9 cellular contexts compared by ENCODE assay signal in the genomic region with DNA sequence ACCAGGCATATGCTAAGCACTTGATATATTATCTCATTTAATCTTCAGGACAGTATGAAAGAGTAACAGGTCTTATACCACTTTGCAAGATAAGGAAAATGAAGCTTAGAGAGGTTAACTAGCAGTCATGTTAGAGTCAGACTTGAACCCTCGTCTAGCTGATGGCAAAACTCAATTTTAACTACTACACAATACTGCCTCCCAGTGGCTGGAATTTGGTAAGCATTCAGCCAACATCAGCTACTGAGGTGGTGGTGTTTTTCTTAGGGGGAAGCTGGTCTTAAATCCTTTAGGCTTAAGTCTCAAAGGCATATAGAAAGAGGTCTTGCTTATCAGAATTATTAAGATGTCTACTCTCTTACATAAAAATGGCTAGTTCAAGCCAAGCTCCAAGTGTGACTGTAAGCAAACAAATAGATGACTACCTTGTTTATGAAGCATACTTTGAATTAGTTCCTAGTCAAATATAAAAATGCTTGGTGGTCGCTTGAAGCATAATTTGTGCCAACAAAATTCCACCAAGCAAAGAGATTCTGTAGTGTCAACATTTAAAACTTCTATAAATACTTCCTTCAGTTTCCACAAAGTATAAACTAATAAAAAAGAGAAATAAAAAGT.
A peak's percentile ranks its signal among the peaks of the same experiment; 100 is the strongest.
DNase-seq lines count a peak whose midpoint lies in the region; ATAC-seq lines count a peak whose summit lies in the region.
"Had no signal": no experiment of that assay in that cellular context is flagged by ENCODE, and none has a peak within 500 bp of the region (broad histone marks: within the 10 kb centered on the region; RNA-seq: fewer than 3 reads in every experiment).

No MANE protein-coding gene starts in this region.

- H3K27me3 ChIP-seq in mesenchymal stem cell (ENCODE audit: control insufficient read depth in 1 of 2, insufficient read depth in 1 of 2, low read length in 2 of 2): no peaks in the 10 kb centered on the region

- no peaks in the 10 kb centered on the region for H3K4me1 Mint-ChIP-seq in activated CD4-positive, alpha-beta T cell treated with anti-CD3 and anti-CD28 coated beads for 36 hours
- H3K4me1 Mint-ChIP-seq: central memory CD8-positive, alpha-beta T cell had no signal

- no peak overlapping the region for H2AFZ ChIP-seq in mesenchymal stem cell (ENCODE audit: low read depth, low read length)

- H4K8ac ChIP-seq in mesenchymal stem cell (ENCODE audit: low read length): no peak overlapping the region

- H3K4me1 ChIP-seq in mesenchymal stem cell (ENCODE audit: control insufficient read depth, insufficient read depth, low read depth, low read length): no peaks in the 10 kb centered on the region

- no peak overlapping the region for H2BK120ac ChIP-seq in mesenchymal stem cell (ENCODE audit: low read depth, low read length)

- no peak overlapping the region for H3K23ac ChIP-seq in mesenchymal stem cell (ENCODE audit: low read length in 2 of 2)

- H3K9ac ChIP-seq in mesenchymal stem cell (ENCODE audit: low read length): no peak overlapping the region

- H3K27ac Mint-ChIP-seq in activated CD4-positive, alpha-beta T cell treated with anti-CD3 and anti-CD28 coated beads for 36 hours: no peak overlapping the region

- WGBS in mesenchymal stem cell: 14% methylated on average over 1 of the region's 2 CpGs

- peaks cover 2% of the 10 kb centered on the region for H3K9me3 Mint-ChIP-seq in activated CD4-positive, alpha-beta T cell treated with anti-CD3 and anti-CD28 coated beads for 36 hours (ENCODE audit: low read depth)

- no peak overlapping the region for H2AK5ac ChIP-seq in mesenchymal stem cell (ENCODE audit: low read length, severe bottlenecking)

- no peak overlapping the region for H4K91ac ChIP-seq in mesenchymal stem cell (ENCODE audit: low read length)

- H3K4me2 ChIP-seq in mesenchymal stem cell (ENCODE audit: low read length, poor library complexity, severe bottlenecking): no peak overlapping the region

- H3K4me3 ChIP-seq in mesenchymal stem cell (ENCODE audit: insufficient read depth in 1 of 2, low read depth in 1 of 2, low read length in 2 of 2): no peak overlapping the region

- POLR2A ChIA-PET in activated CD4-positive, alpha-beta T cell treated with anti-CD3 and anti-CD28 coated beads for 36 hours (lab: Charles Lee): no interaction called here

- no peak overlapping the region for H2BK15ac ChIP-seq in mesenchymal stem cell (ENCODE audit: low read depth, poor library complexity, severe bottlenecking)

- no peak overlapping the region for H3K4ac ChIP-seq in mesenchymal stem cell (ENCODE audit: low read depth in 1 of 2, low read length in 2 of 2)

- no peaks in the 10 kb centered on the region for H3K36me3 Mint-ChIP-seq in activated CD4-positive, alpha-beta T cell treated with anti-CD3 and anti-CD28 coated beads for 36 hours (ENCODE audit: low read depth)

- no peaks in the 10 kb centered on the region for H3K79me1 ChIP-seq in mesenchymal stem cell (replicated peaks; ENCODE audit: low read length, poor library complexity, severe bottlenecking)

- H3K36me3 ChIP-seq in mesenchymal stem cell (ENCODE audit: control insufficient read depth in 1 of 2, insufficient read depth in 2 of 2, low read depth in 1 of 2, low read length in 2 of 2): no peaks in the 10 kb centered on the region

- no peak overlapping the region for H3K4me3 Mint-ChIP-seq in activated CD4-positive, alpha-beta T cell treated with anti-CD3 and anti-CD28 coated beads for 36 hours
- H3K4me3 Mint-ChIP-seq: central memory CD8-positive, alpha-beta T cell had no signal

- DNase-seq in activated CD4-positive, alpha-beta T cell treated with anti-CD3 and anti-CD28 coated beads for 36 hours: peak; percentile 14
- DNase-seq in activated CD4-positive, alpha-beta T cell treated with anti-CD3 and anti-CD28 coated beads, Interleukin-2, amount 50 U/mL, for 48 hours: no peak
- DNase-seq in NCI-H526 treated with DMSO at 0.1 percent for 48 hours (lab: John Stamatoyannopoulos, UW) (peak; percentile 14), dermis blood vessel endothelial cell (peak; percentile 67), mesenchymal stem cell (peak; percentile 41), NCI-H446 treated with DMSO at 0.1 percent for 48 hours (lab: John Stamatoyannopoulos, UW) (no peak)
- DNase-seq in effector CD8-positive, alpha-beta T cell (lab: John Stamatoyannopoulos, UW): no peak

- H2BK5ac ChIP-seq in mesenchymal stem cell (ENCODE audit: low read depth, low read length, poor library complexity, severe bottlenecking): no peak overlapping the region

- no peak overlapping the region for H3K14ac ChIP-seq in mesenchymal stem cell (ENCODE audit: low read length in 2 of 2)

- no peak overlapping the region for H3K27ac ChIP-seq in mesenchymal stem cell (ENCODE audit: low read length, poor library complexity, severe bottlenecking)

- CTCF ChIA-PET in activated CD4-positive, alpha-beta T cell treated with anti-CD3 and anti-CD28 coated beads for 36 hours (lab: Charles Lee): no interaction called here

- ATAC-seq in activated CD4-positive, alpha-beta T cell treated with anti-CD3 and anti-CD28 coated beads for 36 hours: no peak
- peak; percentile 75 for ATAC-seq in HG02642 (IDR thresholded peaks at IDR 0.05; ENCODE audit: poor library complexity, unreplicated experiment)

- H3K9me3 ChIP-seq in mesenchymal stem cell (ENCODE audit: control insufficient read depth, low read length): no peaks in the 10 kb centered on the region

- intact Hi-C loops in activated CD4-positive, alpha-beta T cell treated with anti-CD3 and anti-CD28 coated beads for 36 hours (cut with DNase I, micrococcal nuclease): loop anchor here (1.0 to 10.0 kb wide), 3 partner anchors 716 to 869 kb away; no protein-coding TSS in a partner anchor

- H2BK12ac ChIP-seq in mesenchymal stem cell (ENCODE audit: low read length in 2 of 2): no peak overlapping the region

- H3K18ac ChIP-seq in mesenchymal stem cell (ENCODE audit: low read depth in 1 of 2, low read length in 2 of 2): no peak overlapping the region

- H3K27me3 Mint-ChIP-seq in activated CD4-positive, alpha-beta T cell treated with anti-CD3 and anti-CD28 coated beads for 36 hours: no peaks in the 10 kb centered on the region
- H3K27me3 Mint-ChIP-seq: central memory CD8-positive, alpha-beta T cell had no signal

Comparison
In these comparisons a context has a peak if more than half of its experiments do, and no peak if none do; other contexts are left out.
1. DNase-seq: peak in activated CD4-positive, alpha-beta T cell treated with anti-CD3 and anti-CD28 coated beads for 36 hours (single experiment), NCI-H526 treated with DMSO at 0.1 percent for 48 hours (single experiment), dermis blood vessel endothelial cell (single experiment) and mesenchymal stem cell (single experiment); none in activated CD4-positive, alpha-beta T cell treated with anti-CD3 and anti-CD28 coated beads, Interleukin-2, amount 50 U/mL, for 48 hours (0 of 2), NCI-H446 treated with DMSO at 0.1 percent for 48 hours (single experiment) and effector CD8-positive, alpha-beta T cell (single experiment).